In the genomic region with DNA sequence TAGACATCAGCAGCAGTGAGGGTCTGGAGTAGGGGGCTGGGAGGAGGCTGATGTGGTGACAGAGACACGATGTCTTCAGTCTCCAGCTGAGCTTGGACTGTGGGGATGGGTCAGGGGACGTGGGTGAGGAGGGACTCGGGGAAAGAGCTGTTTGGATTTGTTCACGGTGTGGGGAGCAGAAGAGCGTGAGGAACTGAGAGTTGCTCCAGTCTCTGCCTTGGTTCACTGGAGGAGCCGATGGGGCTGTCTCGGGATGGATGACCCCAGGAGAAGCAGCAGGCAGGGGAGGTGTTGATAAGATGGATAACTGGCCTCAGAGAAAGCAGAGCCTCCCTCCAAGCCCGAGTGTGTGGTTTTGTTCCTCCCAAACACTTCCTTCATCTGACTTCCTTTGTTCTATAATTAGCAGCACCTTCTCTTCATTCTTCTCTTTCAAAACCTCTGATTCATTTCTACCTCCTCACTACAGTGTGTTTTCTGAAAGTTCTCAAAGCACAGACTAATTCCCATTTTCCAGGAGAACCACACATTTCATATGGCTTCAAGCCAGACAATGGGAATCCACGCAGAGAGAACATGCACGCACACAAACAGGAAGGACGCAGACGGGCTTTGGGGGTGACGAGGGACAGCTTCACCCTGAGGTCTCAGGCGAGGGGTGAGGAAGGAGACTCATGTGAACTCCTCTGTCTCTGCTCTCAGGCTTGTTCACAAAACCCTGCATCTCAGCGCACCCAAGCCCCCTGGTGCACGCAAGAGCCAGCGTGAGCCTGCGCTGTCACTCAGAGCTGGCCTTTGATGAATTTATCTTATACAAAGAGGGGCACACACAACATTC, we compare ENCODE assay signal across 14 cellular contexts. TPM values are rescaled to one million over a fixed set of nuclear protein-coding genes. Genes with fewer than 3 reads are reported as not detected.
A peak's percentile ranks its signal among the peaks of the same experiment; 100 is the strongest.
DNase-seq lines count a peak whose midpoint lies in the region; ATAC-seq and TF ChIP-seq lines count a peak whose summit lies in the region.
"Had no signal": no experiment of that assay in that cellular context is flagged by ENCODE, and none has a peak within 500 bp of the region (broad histone marks: within the 10 kb centered on the region; RNA-seq: fewer than 3 reads in every experiment).

No MANE protein-coding gene starts in this region.

- intact Hi-C loops in activated CD4-positive, alpha-beta T cell treated with anti-CD3 and anti-CD28 coated beads, Interleukin-2, amount 10 ng/mL, durations not matched to agents 24 days and 14 days (cut with micrococcal nuclease), result loop anchor here (5.0 kb wide), 2 partner anchors 36 to 39 kb away; no protein-coding TSS in a partner anchor

- no peak for TF ChIP-seq CTCF in gastroesophageal sphincter (IDR thresholded peaks at IDR 0.05)

- ATAC-seq in gastroesophageal sphincter, result no peak
- ATAC-seq: esophagus mucosa, sciatic nerve had no signal

- peak; percentile 72 for DNase-seq in activated CD4-positive, alpha-beta T cell treated with anti-CD3 and anti-CD28 coated beads, Interleukin-2, amount 10 ng/mL, durations not matched to agents 24 days and 14 days
- no peak for DNase-seq in activated CD4-positive, alpha-beta T cell treated with anti-CD3 and anti-CD28 coated beads, Interleukin-2, amount 50 U/mL, for 1 hour
- DNase-seq in KBM-7, result peak; percentile 53
- peak; percentile 44 for DNase-seq in putamen (ENCODE audit: low spot score)
- DNase-seq in NCI-H526 (lab: John Stamatoyannopoulos, UW), result no peak
- DNase-seq in occipital lobe (lab: John Stamatoyannopoulos, UW), result no peak
- DNase-seq: Karpas-422, NCI-H2171, transverse colon had no signal

- H3K4me3 ChIP-seq in gastroesophageal sphincter, result no peak overlapping the region
- H3K4me3 ChIP-seq: transverse colon had no signal

- H3K4me1 Mint-ChIP-seq in activated CD4-positive, alpha-beta T cell treated with anti-CD3 and anti-CD28 coated beads, Interleukin-2, amount 10 ng/mL, durations not matched to agents 24 days and 14 days, result peaks cover 57% of the 10 kb centered on the region
- H3K4me1 Mint-ChIP-seq in activated naive CD4-positive, alpha-beta T cell treated with anti-CD3 and anti-CD28 coated beads, Interleukin-2, amount 50 U/mL, for 24 hours, result peaks cover 52% of the 10 kb centered on the region

- H3K27ac Mint-ChIP-seq in activated CD4-positive, alpha-beta T cell treated with anti-CD3 and anti-CD28 coated beads, Interleukin-2, amount 10 ng/mL, durations not matched to agents 24 days and 14 days, result peak overlapping the region; percentile 89
- H3K27ac Mint-ChIP-seq in activated naive CD4-positive, alpha-beta T cell treated with anti-CD3 and anti-CD28 coated beads, Interleukin-2, amount 50 U/mL, for 24 hours, result peak overlapping the region; percentile 63

- no peak for TF ChIP-seq POLR2A in gastroesophageal sphincter (IDR thresholded peaks at IDR 0.05)

- H3K27ac ChIP-seq in gastroesophageal sphincter, result no peak overlapping the region
- H3K27ac ChIP-seq: transverse colon had no signal

- H3K9me3 Mint-ChIP-seq in activated CD4-positive, alpha-beta T cell treated with anti-CD3 and anti-CD28 coated beads, Interleukin-2, amount 10 ng/mL, durations not matched to agents 24 days and 14 days, result peaks cover 8% of the 10 kb centered on the region
- peaks cover 5% of the 10 kb centered on the region for H3K9me3 Mint-ChIP-seq in activated naive CD4-positive, alpha-beta T cell treated with anti-CD3 and anti-CD28 coated beads, Interleukin-2, amount 50 U/mL, for 24 hours

- peak overlapping the region; percentile 79 for H3K4me3 Mint-ChIP-seq in activated CD4-positive, alpha-beta T cell treated with anti-CD3 and anti-CD28 coated beads, Interleukin-2, amount 10 ng/mL, durations not matched to agents 24 days and 14 days
- peak overlapping the region; percentile 62 for H3K4me3 Mint-ChIP-seq in activated naive CD4-positive, alpha-beta T cell treated with anti-CD3 and anti-CD28 coated beads, Interleukin-2, amount 50 U/mL, for 24 hours

- WGBS in gastroesophageal sphincter (ENCODE audit: low coverage in 1 of 2), 2 donors, result 55% methylated on average over 7 to 18 of the region's 18 CpGs

- H3K36me3 Mint-ChIP-seq in activated CD4-positive, alpha-beta T cell treated with anti-CD3 and anti-CD28 coated beads, Interleukin-2, amount 10 ng/mL, durations not matched to agents 24 days and 14 days (ENCODE audit: low read depth), result peaks cover 2% of the 10 kb centered on the region
- peaks cover 4% of the 10 kb centered on the region for H3K36me3 Mint-ChIP-seq in activated naive CD4-positive, alpha-beta T cell treated with anti-CD3 and anti-CD28 coated beads, Interleukin-2, amount 50 U/mL, for 24 hours

- H3K36me3 ChIP-seq in gastroesophageal sphincter, result no peaks in the 10 kb centered on the region
- H3K36me3 ChIP-seq: transverse colon had no signal

- H3K27me3 ChIP-seq in gastroesophageal sphincter, result peaks cover 26% of the 10 kb centered on the region

- H3K9me3 ChIP-seq in gastroesophageal sphincter, result no peaks in the 10 kb centered on the region
- H3K9me3 ChIP-seq: transverse colon had no signal

- TF ChIP-seq EP300 in gastroesophageal sphincter (IDR thresholded peaks at IDR 0.05), result no peak

- in situ Hi-C loops in KBM-7 (cut with MboI; ENCODE audit: low pct_unique_long_range_greater_than_20kb, low sequenced_read_pairs), result no loop called here

- H3K27me3 Mint-ChIP-seq in activated CD4-positive, alpha-beta T cell treated with anti-CD3 and anti-CD28 coated beads, Interleukin-2, amount 10 ng/mL, durations not matched to agents 24 days and 14 days, result no peaks in the 10 kb centered on the region
- H3K27me3 Mint-ChIP-seq in activated naive CD4-positive, alpha-beta T cell treated with anti-CD3 and anti-CD28 coated beads, Interleukin-2, amount 50 U/mL, for 24 hours, result peaks cover 13% of the 10 kb centered on the region

- H3K4me1 ChIP-seq in gastroesophageal sphincter, result no peaks in the 10 kb centered on the region
- H3K4me1 ChIP-seq: transverse colon had no signal

RNA-seq across cellular contexts. Expression of a gene that starts 18.6 kb away (rescaled TPM):
- 34.2 and 35.0 TPM in 2 replicates for total RNA-seq in activated CD4-positive, alpha-beta T cell treated with anti-CD3 and anti-CD28 coated beads, Interleukin-2, amount 10 ng/mL, durations not matched to agents 24 days and 14 days
- total RNA-seq in gastroesophageal sphincter, result not detected
- not detected for total RNA-seq in occipital lobe
- total RNA-seq: cardiac septum, esophagus mucosa had no signal

RNA-seq across cellular contexts. Expression of a gene that starts 48.1 kb away (rescaled TPM):
- total RNA-seq in activated CD4-positive, alpha-beta T cell treated with anti-CD3 and anti-CD28 coated beads, Interleukin-2, amount 10 ng/mL, durations not matched to agents 24 days and 14 days, result 0.61 and 0.64 TPM in 2 replicates
- 10 to 100 TPM in 3 of 4 donors, 1 to 10 TPM in 1; 4.2 to 24.1 (median 12.8) TPM for total RNA-seq in gastroesophageal sphincter
- total RNA-seq in occipital lobe, result 1.2 TPM

RNA-seq across cellular contexts. Expression of a gene that starts 52.3 kb away (rescaled TPM):
- not detected in 2 replicates for total RNA-seq in activated CD4-positive, alpha-beta T cell treated with anti-CD3 and anti-CD28 coated beads, Interleukin-2, amount 10 ng/mL, durations not matched to agents 24 days and 14 days
- total RNA-seq in gastroesophageal sphincter, result 1 to 10 TPM in 2 of 4 donors, under 1 TPM in 2; 0.47 to 2.4 (median 1.5) TPM
- 0.94 TPM for total RNA-seq in occipital lobe
- total RNA-seq: esophagus mucosa had no signal

RNA-seq across cellular contexts. Expression of a gene that starts 57.7 kb away (rescaled TPM):
- 8.2 and 8.3 TPM in 2 replicates for total RNA-seq in activated CD4-positive, alpha-beta T cell treated with anti-CD3 and anti-CD28 coated beads, Interleukin-2, amount 10 ng/mL, durations not matched to agents 24 days and 14 days
- total RNA-seq in gastroesophageal sphincter (1 to 10 TPM; 2.6 to 9.1 (median 4.5) TPM), occipital lobe (5.9 TPM)

Comparison
In these comparisons a context has a peak if more than half of its experiments do, and no peak if none do; other contexts are left out.
1. DNase-seq: peak in activated CD4-positive, alpha-beta T cell treated with anti-CD3 and anti-CD28 coated beads, Interleukin-2, amount 10 ng/mL, durations not matched to agents 24 days and 14 days (single experiment), KBM-7 (single experiment) and putamen (single experiment); none in activated CD4-positive, alpha-beta T cell treated with anti-CD3 and anti-CD28 coated beads, Interleukin-2, amount 50 U/mL, for 1 hour (single experiment), NCI-H526 (0 of 2) and occipital lobe (single experiment).
2. RNA of a gene that starts 18.6 kb away (total RNA-seq): 34.2 to 35.0 TPM in activated CD4-positive, alpha-beta T cell treated with anti-CD3 and anti-CD28 coated beads, Interleukin-2, amount 10 ng/mL, durations not matched to agents 24 days and 14 days; not detected in gastroesophageal sphincter and not detected in occipital lobe (single experiment); every median in the first group is over 10 times any median in the second.